Comparison of ENCODE assay signal across 14 cellular contexts in the genomic region with DNA sequence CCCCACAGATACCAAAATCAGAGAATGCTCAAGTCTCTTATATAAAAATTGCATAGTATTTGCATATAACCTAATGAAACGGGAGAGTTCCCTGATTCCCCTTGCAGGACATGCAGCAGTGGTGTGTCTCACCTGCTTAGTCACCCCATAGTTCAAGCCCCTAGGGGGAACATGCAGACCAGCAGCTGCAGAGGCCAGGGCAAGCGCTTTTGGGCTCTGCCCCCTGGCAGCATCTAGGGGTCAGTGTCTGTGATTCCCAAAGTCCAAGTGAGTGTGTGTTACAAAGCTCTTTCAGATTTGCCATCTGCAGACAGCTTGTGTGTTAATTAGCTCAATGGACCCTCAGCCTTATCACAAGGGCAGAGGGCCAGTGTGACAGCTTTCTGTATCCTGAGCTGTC.
"Had no signal": no experiment of that assay in that cellular context is flagged by ENCODE, and none has a peak within 500 bp of the region (broad histone marks: within the 10 kb centered on the region; RNA-seq: fewer than 3 reads in every experiment).

No MANE protein-coding gene starts in this region.

- H3K27me3 ChIP-seq: pancreas, transverse colon had no signal

- H3K4me1 ChIP-seq: transverse colon had no signal

- H3K4me3 Mint-ChIP-seq: activated CD8-positive, alpha-beta memory T cell treated with anti-CD3 and anti-CD28 coated beads, Interleukin-2, amount 10 ng/mL, durations not matched to agents 7 days and 5 days; activated naive CD4-positive, alpha-beta T cell treated with anti-CD3 and anti-CD28 coated beads, Interleukin-2, amount 50 U/mL, for 24 hours; activated T-cell treated with anti-CD3 and anti-CD28 coated beads, Interleukin-2, amount 50 U/mL, for 24 hours; dendritic cell treated with granulocyte-macrophage colony-stimulating factor and Interleukin-4, amounts not matched to agents 40 ng/mL and 50 ng/mL, for 4 days; T-helper 2 cell treated with Interferon-gamma antibody and Interleukin-4, amounts not matched to agents 5 μg/mL and 100 μg/mL, for 36 hours had no signal

- DNase-seq: activated CD4-positive, alpha-beta T cell treated with anti-CD3 and anti-CD28 coated beads, Interleukin-2, amount 50 U/mL, for 48 hours; activated CD4-positive, CD25-positive, alpha-beta regulatory T cell treated with anti-CD3 and anti-CD28 coated beads, Interleukin-2, amount 50 U/mL, for 72 hours; activated CD8-positive, alpha-beta memory T cell treated with anti-CD3 and anti-CD28 coated beads, Interleukin-2, amount 10 ng/mL, durations not matched to agents 7 days and 5 days; activated effector memory CD4-positive, alpha-beta T cell treated with Interleukin-2 at 50 U/mL for 16 hours; activated T-cell treated with anti-CD3 and anti-CD28 coated beads, Interleukin-2, amount 50 U/mL, for 24 hours; erythroblast; hypothalamus; pancreas; SW 1271; transverse colon had no signal

- H3K4me3 ChIP-seq: pancreas, skin epidermis, transverse colon had no signal

- H3K27ac Mint-ChIP-seq: activated CD8-positive, alpha-beta memory T cell treated with anti-CD3 and anti-CD28 coated beads, Interleukin-2, amount 10 ng/mL, durations not matched to agents 7 days and 5 days; activated naive CD4-positive, alpha-beta T cell treated with anti-CD3 and anti-CD28 coated beads, Interleukin-2, amount 50 U/mL, for 24 hours; activated T-cell treated with anti-CD3 and anti-CD28 coated beads, Interleukin-2, amount 50 U/mL, for 24 hours; dendritic cell treated with granulocyte-macrophage colony-stimulating factor and Interleukin-4, amounts not matched to agents 40 ng/mL and 50 ng/mL, for 4 days; T-helper 2 cell treated with Interferon-gamma antibody and Interleukin-4, amounts not matched to agents 5 μg/mL and 100 μg/mL, for 36 hours had no signal

- H3K9me3 Mint-ChIP-seq: activated naive CD4-positive, alpha-beta T cell treated with anti-CD3 and anti-CD28 coated beads, Interleukin-2, amount 50 U/mL, for 24 hours; activated T-cell treated with anti-CD3 and anti-CD28 coated beads, Interleukin-2, amount 50 U/mL, for 24 hours; T-helper 2 cell treated with Interferon-gamma antibody and Interleukin-4, amounts not matched to agents 5 μg/mL and 100 μg/mL, for 36 hours had no signal

- FAIRE-seq: pancreas had no signal

- H3K36me3 ChIP-seq: transverse colon had no signal

- H3K27me3 Mint-ChIP-seq: activated CD8-positive, alpha-beta memory T cell treated with anti-CD3 and anti-CD28 coated beads, Interleukin-2, amount 10 ng/mL, durations not matched to agents 7 days and 5 days; activated naive CD4-positive, alpha-beta T cell treated with anti-CD3 and anti-CD28 coated beads, Interleukin-2, amount 50 U/mL, for 24 hours; activated T-cell treated with anti-CD3 and anti-CD28 coated beads, Interleukin-2, amount 50 U/mL, for 24 hours; dendritic cell treated with granulocyte-macrophage colony-stimulating factor and Interleukin-4, amounts not matched to agents 40 ng/mL and 50 ng/mL, for 4 days had no signal

- H3K9me3 ChIP-seq: pancreas, transverse colon had no signal

- ATAC-seq: activated CD8-positive, alpha-beta memory T cell treated with anti-CD3 and anti-CD28 coated beads, Interleukin-2, amount 10 ng/mL, durations not matched to agents 7 days and 5 days; pancreas had no signal

- H3K27ac ChIP-seq: pancreas, skin epidermis, transverse colon had no signal
